Comparison of ENCODE assay signal across 8 cellular contexts in genomic region chr16:23640669-23640958, GRCh38.
A peak's percentile ranks its signal among the peaks of the same experiment; 100 is the strongest.
DNase-seq lines count a peak whose midpoint lies in the region; ATAC-seq lines count a peak whose summit lies in the region.

No MANE protein-coding gene starts in this region.

- H3K9ac ChIP-seq in iPS-18a (ENCODE audit: low read length), result peak overlapping the region; percentile 97

- H3K27ac ChIP-seq in iPS-18a (ENCODE audit: low read length), result peak overlapping the region; percentile 92

- peak; percentile 3 for ATAC-seq in HG02571 (IDR thresholded peaks at IDR 0.05; ENCODE audit: unreplicated experiment)
- no peak for ATAC-seq in HG03521 (IDR thresholded peaks at IDR 0.05; ENCODE audit: unreplicated experiment)

- DNase-seq in CD1c-positive myeloid dendritic cell (ENCODE audit: extremely low spot score) (peak; percentile 39), NCI-H2081 (lab: John Stamatoyannopoulos, UW) (no peak)
- DNase-seq in activated naive CD4-positive, alpha-beta T cell treated with anti-CD3 and anti-CD28 coated beads, Interleukin-2, amount 50 U/mL, for 16 hours, result peak; percentile 42
- peak; percentile 23 for DNase-seq in stimulated activated naive CD4-positive, alpha-beta T cell treated with Interleukin-2 at 50 U/mL for 16 hours (lab: John Stamatoyannopoulos, UW)
- DNase-seq in effector CD4-positive, alpha-beta T cell, result no peak

- H3K36me3 ChIP-seq in iPS-18a (ENCODE audit: control insufficient read depth, low read depth, low read length), result peaks cover 30% of the 10 kb centered on the region

- H3K4me1 ChIP-seq in iPS-18a (ENCODE audit: control insufficient read depth, low read depth, low read length), result peaks cover 10% of the 10 kb centered on the region

- no peaks in the 10 kb centered on the region for H3K27me3 ChIP-seq in iPS-18a (ENCODE audit: control insufficient read depth, insufficient read depth, low read length)

- H3K4me3 ChIP-seq in iPS-18a (ENCODE audit: low read length), result peak overlapping the region; percentile 93

- H3K9me3 ChIP-seq in iPS-18a (ENCODE audit: control insufficient read depth, low read depth, low read length), result no peaks in the 10 kb centered on the region

Comparison
In these comparisons a context has a peak if more than half of its experiments do, and no peak if none do; other contexts are left out.
1. DNase-seq: peak in CD1c-positive myeloid dendritic cell (single experiment), activated naive CD4-positive, alpha-beta T cell treated with anti-CD3 and anti-CD28 coated beads, Interleukin-2, amount 50 U/mL, for 16 hours (single experiment) and stimulated activated naive CD4-positive, alpha-beta T cell treated with Interleukin-2 at 50 U/mL for 16 hours (single experiment); none in effector CD4-positive, alpha-beta T cell (single experiment) and NCI-H2081 (0 of 2).